Comparison of ENCODE assay signal across 24 cellular contexts in the genomic region with DNA sequence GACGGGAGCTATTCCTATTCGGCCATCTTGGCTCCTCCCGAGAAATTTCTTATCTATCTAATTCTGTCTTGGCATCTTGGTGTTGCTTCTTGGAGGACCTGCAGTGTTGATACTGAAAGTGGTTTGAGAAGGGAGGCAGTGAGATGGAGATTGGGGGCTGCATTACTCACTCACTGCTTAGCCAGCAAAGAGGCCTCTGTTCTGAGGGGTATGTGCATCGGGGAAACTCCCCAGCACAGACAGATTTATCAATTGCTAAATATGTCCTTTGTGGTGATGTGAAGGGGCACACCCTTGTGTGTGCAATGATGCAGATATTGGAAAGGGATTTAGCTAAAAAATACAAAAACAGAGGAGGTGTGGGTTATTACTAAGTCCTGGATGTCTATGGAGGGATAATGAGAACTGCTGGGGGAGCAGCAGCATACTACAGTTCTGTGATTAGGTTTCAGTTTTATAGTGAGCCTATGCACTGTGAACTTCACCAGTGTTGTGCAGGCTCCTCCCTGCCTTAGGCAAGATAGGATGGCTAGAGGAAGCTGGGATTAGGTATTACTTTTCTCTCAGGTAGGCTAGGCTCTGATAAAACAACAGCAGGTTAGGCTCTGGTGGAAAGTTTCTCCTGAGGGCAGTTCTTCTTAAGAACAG.
A peak's percentile ranks its signal among the peaks of the same experiment; 100 is the strongest.
DNase-seq lines count a peak whose midpoint lies in the region; ATAC-seq and TF ChIP-seq lines count a peak whose summit lies in the region.
"Had no signal": no experiment of that assay in that cellular context is flagged by ENCODE, and none has a peak within 500 bp of the region (broad histone marks: within the 10 kb centered on the region; RNA-seq: fewer than 3 reads in every experiment).

No MANE protein-coding gene starts in this region.

- H3K27ac Mint-ChIP-seq in stimulated activated effector memory CD8-positive, alpha-beta T cell treated with anti-CD3 and anti-CD28 coated beads, Interleukin-12 subunit alpha, Interleukin-12 subunit beta, amount 100 ng/mL, for 72 hours: no peak overlapping the region
- H3K27ac Mint-ChIP-seq: activated CD4-positive, alpha-beta T cell treated with anti-CD3 and anti-CD28 coated beads, Interleukin-2, amount 10 ng/mL, durations not matched to agents 7 days and 5 days had no signal

- intact Hi-C loops in lower leg skin (cut with DNase I; ENCODE audit: low total_unique reads): no loop called here

- H3K27ac ChIP-seq in HUES48 (ENCODE audit: low read depth, low read length): no peak overlapping the region
- H3K27ac ChIP-seq: heart left ventricle, SK-N-MC, spleen, tibial artery had no signal

- H3K4me3 ChIP-seq in HUES48 (ENCODE audit: low read depth, low read length) (peak overlapping the region; percentile 40), epithelial cell of esophagus (ENCODE audit: low read length) (no peak overlapping the region), lower leg skin (ENCODE audit: low read depth, poor library complexity, severe bottlenecking) (no peak overlapping the region)
- H3K4me3 ChIP-seq: heart left ventricle, MG63, SK-N-MC, spleen, tibial artery had no signal

- H3K9me3 Mint-ChIP-seq in stimulated activated effector memory CD8-positive, alpha-beta T cell treated with anti-CD3 and anti-CD28 coated beads, Interleukin-12 subunit alpha, Interleukin-12 subunit beta, amount 100 ng/mL, for 72 hours: no peaks in the 10 kb centered on the region
- H3K9me3 Mint-ChIP-seq: activated CD4-positive, alpha-beta T cell treated with anti-CD3 and anti-CD28 coated beads, Interleukin-2, amount 10 ng/mL, durations not matched to agents 7 days and 5 days had no signal

- TF ChIP-seq CTCF in epithelial cell of esophagus (IDR thresholded peaks at IDR 0.05; ENCODE audit: insufficient read depth, low read depth, low read length, missing control alignments) (no peak), lower leg skin (IDR thresholded peaks at IDR 0.05) (no peak)

- 86 to 91% methylated on average over 4 of the region's 4 CpGs for WGBS in lower leg skin, 2 donors

- peaks cover 7% of the 10 kb centered on the region for H3K4me1 Mint-ChIP-seq in stimulated activated effector memory CD8-positive, alpha-beta T cell treated with anti-CD3 and anti-CD28 coated beads, Interleukin-12 subunit alpha, Interleukin-12 subunit beta, amount 100 ng/mL, for 72 hours
- H3K4me1 Mint-ChIP-seq: activated CD4-positive, alpha-beta T cell treated with anti-CD3 and anti-CD28 coated beads, Interleukin-2, amount 10 ng/mL, durations not matched to agents 7 days and 5 days had no signal

- no peaks in the 10 kb centered on the region for H3K36me3 ChIP-seq in HUES48 (ENCODE audit: control insufficient read depth, insufficient read depth, low read length)
- H3K36me3 ChIP-seq: BE2C, heart left ventricle, MG63, spleen, tibial artery had no signal

- H3K9me3 ChIP-seq in HUES48 (ENCODE audit: control insufficient read depth, insufficient read depth, low read length): no peaks in the 10 kb centered on the region
- H3K9me3 ChIP-seq: BE2C, heart left ventricle, MG63, spleen, tibial artery had no signal

- H3K4me3 Mint-ChIP-seq in stimulated activated effector memory CD8-positive, alpha-beta T cell treated with anti-CD3 and anti-CD28 coated beads, Interleukin-12 subunit alpha, Interleukin-12 subunit beta, amount 100 ng/mL, for 72 hours: peak overlapping the region; percentile 59
- H3K4me3 Mint-ChIP-seq: activated CD4-positive, alpha-beta T cell treated with anti-CD3 and anti-CD28 coated beads, Interleukin-2, amount 10 ng/mL, durations not matched to agents 7 days and 5 days had no signal

- H3K36me3 Mint-ChIP-seq in stimulated activated effector memory CD8-positive, alpha-beta T cell treated with anti-CD3 and anti-CD28 coated beads, Interleukin-12 subunit alpha, Interleukin-12 subunit beta, amount 100 ng/mL, for 72 hours: no peaks in the 10 kb centered on the region

- H3K4me1 ChIP-seq in HUES48 (ENCODE audit: control insufficient read depth, insufficient read depth, low read length): peaks cover 28% of the 10 kb centered on the region
- H3K4me1 ChIP-seq: BE2C, heart left ventricle, tibial artery had no signal

- ATAC-seq in stimulated activated effector memory CD8-positive, alpha-beta T cell treated with anti-CD3 and anti-CD28 coated beads, Interleukin-12 subunit alpha, Interleukin-12 subunit beta, amount 100 ng/mL, for 72 hours: peak; percentile 84
- ATAC-seq: heart left ventricle, Panc1 had no signal

- H3K27me3 ChIP-seq in HUES48 (ENCODE audit: control insufficient read depth, insufficient read depth, low read length): no peaks in the 10 kb centered on the region
- H3K27me3 ChIP-seq: BE2C, MG63, spleen, tibial artery had no signal

- H3K9ac ChIP-seq in HUES48 (ENCODE audit: low read depth, low read length): peak overlapping the region; percentile 11; the same call in 1 of the 2 replicates

- DNase-seq in NCI-H510A treated with DMSO at 0.1 percent for 48 hours (lab: John Stamatoyannopoulos, UW) (peak; percentile 41), epithelial cell of esophagus (ENCODE audit: low read depth) (peak; percentile 8), SW 1271 (lab: John Stamatoyannopoulos, UW) (no peak), lower leg skin (ENCODE audit: low spot score in 2 of 2) (no peak), NOMO-1 treated with DMSO at 0.1 percent for 48 hours (lab: John Stamatoyannopoulos, UW; ENCODE audit: unreplicated experiment) (no peak), UCSD-AML1 (lab: John Stamatoyannopoulos, UW; ENCODE audit: unreplicated experiment) (no peak)
- DNase-seq in stimulated activated effector memory CD8-positive, alpha-beta T cell treated with anti-CD3 and anti-CD28 coated beads, Interleukin-12 subunit alpha, Interleukin-12 subunit beta, amount 100 ng/mL, for 72 hours (ENCODE audit: low spot score in 2 of 2): no peak
- DNase-seq: activated CD4-positive, alpha-beta T cell treated with anti-CD3 and anti-CD28 coated beads, Interleukin-2, amount 10 ng/mL, durations not matched to agents 7 days and 5 days; activated naive CD4-positive, alpha-beta T cell; aorta; BE2C; Calu3; GDM1; heart left ventricle; IMR-90; islet precursor cell; MG63; NCI-H187 treated with DMSO at 0.1 percent for 48 hours; NCI-H524; spleen; tibial artery had no signal

- TF ChIP-seq POLR2A in lower leg skin (IDR thresholded peaks at IDR 0.05): no peak

Comparison
In these comparisons a context has a peak if more than half of its experiments do, and no peak if none do; other contexts are left out.
1. DNase-seq: peak in NCI-H510A treated with DMSO at 0.1 percent for 48 hours (single experiment) and epithelial cell of esophagus (single experiment); none in stimulated activated effector memory CD8-positive, alpha-beta T cell treated with anti-CD3 and anti-CD28 coated beads, Interleukin-12 subunit alpha, Interleukin-12 subunit beta, amount 100 ng/mL, for 72 hours (0 of 2), SW 1271 (0 of 2), lower leg skin (0 of 2), NOMO-1 treated with DMSO at 0.1 percent for 48 hours (single experiment) and UCSD-AML1 (single experiment).